In genomic region chr6:45990162-45990561, GRCh38 we compare ENCODE assay signal across 21 cellular contexts. TPM values are rescaled to one million over a fixed set of nuclear protein-coding genes. Genes with fewer than 3 reads are reported as not detected.
DNase-seq lines count a peak whose midpoint lies in the region; ATAC-seq and TF ChIP-seq lines count a peak whose summit lies in the region.
"Had no signal": no experiment of that assay in that cellular context is flagged by ENCODE, and none has a peak within 500 bp of the region (broad histone marks: within the 10 kb centered on the region; RNA-seq: fewer than 3 reads in every experiment).

No MANE protein-coding gene starts in this region.

- intact Hi-C loops in psoas muscle (cut with DNase I), result no loop called here

- ATAC-seq in GM18861 (IDR thresholded peaks at IDR 0.05; ENCODE audit: unreplicated experiment) (peak; percentile 51), GM19395 (IDR thresholded peaks at IDR 0.05; ENCODE audit: unreplicated experiment) (peak; percentile 56), HG02938 (IDR thresholded peaks at IDR 0.05; ENCODE audit: unreplicated experiment) (peak; percentile 90), psoas muscle (no peak), HG03039 (IDR thresholded peaks at IDR 0.05; ENCODE audit: unreplicated experiment) (no peak)
- ATAC-seq: right cardiac atrium had no signal

- no peaks in the 10 kb centered on the region for H3K9me3 ChIP-seq in psoas muscle
- H3K9me3 ChIP-seq: Caco-2 had no signal

- WGBS in psoas muscle, 3 donors, result 14 to 25% (median 18%) methylated on average over 1 of the region's 1 CpG

- DNase-seq in psoas muscle, result no peak
- no peak for DNase-seq in NCI-H748 (lab: John Stamatoyannopoulos, UW; ENCODE audit: unreplicated experiment)
- DNase-seq in COR-L47 (lab: John Stamatoyannopoulos, UW), result no peak
- DNase-seq: activated CD4-positive, alpha-beta T cell treated with anti-CD3 and anti-CD28 coated beads, Interleukin-2, amount 10 ng/mL, durations not matched to agents 24 days and 14 days; activated gamma-delta T cell; AML-193; Caco-2; islet precursor cell; NCI-H1105; NCI-H2081 treated with DMSO at 0.1 percent for 48 hours; NCI-H510A treated with DMSO at 0.1 percent for 48 hours; occipital lobe; right cardiac atrium; SW 1271 had no signal

- no peak overlapping the region for H3K4me3 ChIP-seq in psoas muscle
- H3K4me3 ChIP-seq: hepatocyte had no signal

- TF ChIP-seq CTCF in psoas muscle (IDR thresholded peaks at IDR 0.05), result no peak

- no peaks in the 10 kb centered on the region for H3K27me3 ChIP-seq in psoas muscle (ENCODE audit: insufficient read depth in 3 of 3, low read length in 2 of 3)
- H3K27me3 ChIP-seq: hepatocyte had no signal

- H3K27ac ChIP-seq in psoas muscle, result peak overlapping the region; percentile 87
- H3K27ac ChIP-seq: hepatocyte had no signal

- peaks cover 80% of the 10 kb centered on the region for H3K4me1 ChIP-seq in psoas muscle

- H3K36me3 ChIP-seq in psoas muscle (ENCODE audit: insufficient read depth in 1 of 2, low read depth in 1 of 2), result no peaks in the 10 kb centered on the region

RNA-seq across cellular contexts. Expression of gene CLIC5, which starts 25.5 kb away (rescaled TPM):
- total RNA-seq in psoas muscle, result 100 to 1,000 TPM; 166 to 285 (median 211) TPM
- 10 to 100 TPM; 30.2 to 84.5 (median 82.4) TPM for polyA plus RNA-seq in psoas muscle
- total RNA-seq: H4, lung microvascular endothelial cell had no signal

Comparison
In these comparisons a context has a peak if more than half of its experiments do, and no peak if none do; other contexts are left out.
1. ATAC-seq: peak in GM18861 (single experiment), GM19395 (single experiment) and HG02938 (single experiment); none in psoas muscle (0 of 4) and HG03039 (single experiment).